8 cellular contexts compared by ENCODE assay signal in genomic region chr1:186212574-186213224, GRCh38.
DNase-seq lines count a peak whose midpoint lies in the region; ATAC-seq, FAIRE-seq and TF ChIP-seq lines count a peak whose summit lies in the region.

No MANE protein-coding gene starts in this region.

- H3K9me3 ChIP-seq in BE2C, result no peaks in the 10 kb centered on the region

- DNase-seq in BE2C (peak; percentile 46), GM18507 (ENCODE audit: extremely low spot score, insufficient read length, low read depth) (peak; percentile 25), NCI-H1105 (lab: John Stamatoyannopoulos, UW) (peak; percentile 68), fibroblast of gingiva (ENCODE audit: low read depth) (peak; percentile 87), cerebellar nuclear complex (lab: John Stamatoyannopoulos, UW) (no peak)

- no peaks in the 10 kb centered on the region for H3K4me1 Mint-ChIP-seq in nephron

- H3K27me3 ChIP-seq in BE2C, result no peaks in the 10 kb centered on the region

- H3K4me3 ChIP-seq in BE2C (ENCODE audit: low read depth, low read length), result no peak overlapping the region

- H3K4me1 ChIP-seq in BE2C, result no peaks in the 10 kb centered on the region

- no peaks in the 10 kb centered on the region for H3K27me3 Mint-ChIP-seq in nephron (ENCODE audit: low read depth)

- peak; percentile 78 for FAIRE-seq in GM18507 (lab: Jason Lieb, UNC)

- no peaks in the 10 kb centered on the region for H3K36me3 ChIP-seq in BE2C

- H3K36me3 Mint-ChIP-seq in nephron (ENCODE audit: low read depth), result no peaks in the 10 kb centered on the region

- H3K27ac Mint-ChIP-seq in nephron, result peak overlapping the region in 1 of 3 experiments; percentile 26

- ATAC-seq in HG02798 (IDR thresholded peaks at IDR 0.05; ENCODE audit: poor library complexity, unreplicated experiment) (peak; percentile 98), SK-N-SH treated with all-trans-retinoic acid at 6 μM for 48 hours (peak; percentile 99)

- TF ChIP-seq CTCF in BE2C (IDR thresholded peaks at IDR 0.05; ENCODE audit: low read depth, low read length), result peak; percentile 92
- peak; percentile 89 to 94 (median 94) for TF ChIP-seq CTCF in nephron (IDR thresholded peaks at IDR 0.05; ENCODE audit: unreplicated experiment in 3 of 3)

- H3K4me3 Mint-ChIP-seq in nephron, result no peak overlapping the region

- H3K9me3 Mint-ChIP-seq in nephron, result no peaks in the 10 kb centered on the region

TF ChIP-seq in SK-N-SH treated with all-trans-retinoic acid at 6 μM for 48 hours, 23 proteins besides CTCF, POLR2A, EP300 and RAD21:
- TF ChIP-seq ZFP30 (CRISPR knock-in tag; IDR thresholded peaks at IDR 0.05) (no peak), RARB (CRISPR knock-in tag; IDR thresholded peaks at IDR 0.05) (peak; percentile 16; the same call in 1 of the 2 replicates), TCF4 (CRISPR knock-in tag; IDR thresholded peaks at IDR 0.05; ENCODE audit: borderline replicate concordance) (no peak)

Comparison
In these comparisons a context has a peak if more than half of its experiments do, and no peak if none do; other contexts are left out.
1. DNase-seq: peak in BE2C (single experiment), GM18507 (single experiment), NCI-H1105 (single experiment) and fibroblast of gingiva (single experiment); none in cerebellar nuclear complex (0 of 2).